Comparison of ENCODE assay signal across 8 cellular contexts in the genomic region with DNA sequence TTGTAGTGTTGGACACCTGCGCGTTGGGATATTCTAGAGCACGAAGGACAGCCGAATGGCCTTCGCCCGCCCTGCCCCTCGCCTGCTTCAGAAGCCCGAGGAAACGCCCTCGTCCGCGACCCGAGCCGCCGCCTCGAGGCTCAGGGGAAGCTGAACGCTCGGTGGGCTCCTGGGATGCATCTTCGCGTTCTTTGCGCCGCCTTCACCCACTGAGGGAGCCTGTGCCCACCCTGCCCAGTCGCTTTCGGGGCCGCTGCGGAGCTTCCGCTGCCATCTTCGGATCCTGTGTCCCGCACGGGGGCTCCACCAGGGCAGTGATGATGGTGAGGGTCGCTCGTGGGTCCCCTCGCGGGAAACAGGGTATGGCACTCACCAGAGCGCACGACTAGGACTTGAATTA.
DNase-seq lines count a peak whose midpoint lies in the region; ATAC-seq, FAIRE-seq and TF ChIP-seq lines count a peak whose summit lies in the region.
"Not testable (repeated sequence)": the region's sequence is repeated elsewhere in the genome, so short reads cannot be mapped to it uniquely, and the experiment has no call there.

No MANE protein-coding gene starts in this region.

- H3K27me3 ChIP-seq in astrocyte (ENCODE audit: insufficient read depth, low read length); skeletal muscle satellite cell (ENCODE audit: control insufficient read depth, insufficient read depth, low read length): not testable (repeated sequence)
- H3K27me3 ChIP-seq in esophagus squamous epithelium (peaks cover 0 to 37% (median 0%) of the 10 kb centered on the region in 4 donors), left lung (peaks cover 0 to 29% of the 10 kb centered on the region in 2 donors)

- peak overlapping the region; percentile 18; the same call in 1 of the 2 replicates for H3K4me3 ChIP-seq in AG04449 (ENCODE audit: low read depth, low read length)
- H3K4me3 ChIP-seq in astrocyte (ENCODE audit: insufficient read depth, low read depth, low read length) = not testable (repeated sequence)
- H3K4me3 ChIP-seq in esophagus squamous epithelium = peak overlapping the region in 3 of 4 donors; percentile 16 to 53 (median 27)
- peak overlapping the region in 1 of 2 donors; percentile 17 for H3K4me3 ChIP-seq in left lung
- H3K4me3 ChIP-seq in skeletal muscle satellite cell (ENCODE audit: low read length) = peak overlapping the region; percentile 45

- not testable (repeated sequence) for H3K4me1 Mint-ChIP-seq in T-helper 1 cell treated with Interleukin-12 subunit alpha and Interleukin-12 subunit beta and Interleukin-4 antibody, amounts not matched to agents 30 μg/mL and 1 μg/mL, for 36 hours (ENCODE audit: low read depth); activated T-cell treated with anti-CD3 and anti-CD28 coated beads, Interleukin-2, amount 50 U/mL, for 4 hours (ENCODE audit: low read depth); astrocyte (ENCODE audit: low read depth, unreplicated experiment)

- not testable (repeated sequence) for H3K9me3 Mint-ChIP-seq in T-helper 1 cell treated with Interleukin-12 subunit alpha and Interleukin-12 subunit beta and Interleukin-4 antibody, amounts not matched to agents 30 μg/mL and 1 μg/mL, for 36 hours; activated T-cell treated with anti-CD3 and anti-CD28 coated beads, Interleukin-2, amount 50 U/mL, for 4 hours; astrocyte (ENCODE audit: unreplicated experiment)

- not testable (repeated sequence) for H3K9ac ChIP-seq in astrocyte (ENCODE audit: low read length); skeletal muscle satellite cell (ENCODE audit: low read depth, low read length)

- H3K36me3 Mint-ChIP-seq in T-helper 1 cell treated with Interleukin-12 subunit alpha and Interleukin-12 subunit beta and Interleukin-4 antibody, amounts not matched to agents 30 μg/mL and 1 μg/mL, for 36 hours (ENCODE audit: low read depth); activated T-cell treated with anti-CD3 and anti-CD28 coated beads, Interleukin-2, amount 50 U/mL, for 4 hours (ENCODE audit: insufficient read depth); astrocyte (ENCODE audit: low read depth, unreplicated experiment): not testable (repeated sequence)

- not testable (repeated sequence) for H3K79me2 ChIP-seq in astrocyte (ENCODE audit: insufficient read depth, low read length)

- intact Hi-C loops in esophagus squamous epithelium (cut with DNase I); left lung (cut with DNase I): not testable (repeated sequence)

- H3K4me2 ChIP-seq in astrocyte (ENCODE audit: low read length) (peak overlapping the region; percentile 68), skeletal muscle satellite cell (ENCODE audit: low read length) (peak overlapping the region; percentile 72)

- H3K4me3 Mint-ChIP-seq in T-helper 1 cell treated with Interleukin-12 subunit alpha and Interleukin-12 subunit beta and Interleukin-4 antibody, amounts not matched to agents 30 μg/mL and 1 μg/mL, for 36 hours = peak overlapping the region; percentile 42
- H3K4me3 Mint-ChIP-seq in activated T-cell treated with anti-CD3 and anti-CD28 coated beads, Interleukin-2, amount 50 U/mL, for 4 hours = peak overlapping the region; percentile 56
- not testable (repeated sequence) for H3K4me3 Mint-ChIP-seq in astrocyte (ENCODE audit: unreplicated experiment)

- peaks cover 21% of the 10 kb centered on the region for H3K27me3 Mint-ChIP-seq in T-helper 1 cell treated with Interleukin-12 subunit alpha and Interleukin-12 subunit beta and Interleukin-4 antibody, amounts not matched to agents 30 μg/mL and 1 μg/mL, for 36 hours (ENCODE audit: low read depth)
- H3K27me3 Mint-ChIP-seq in activated T-cell treated with anti-CD3 and anti-CD28 coated beads, Interleukin-2, amount 50 U/mL, for 4 hours (ENCODE audit: low read depth); astrocyte (ENCODE audit: low read depth, unreplicated experiment): not testable (repeated sequence)

- TF ChIP-seq POLR2A in esophagus squamous epithelium (IDR thresholded peaks at IDR 0.05) = not testable (repeated sequence)

- not testable (repeated sequence) for TF ChIP-seq CTCF in AG04449 (IDR thresholded peaks at IDR 0.05; ENCODE audit: insufficient read depth, low read length, missing control alignments); astrocyte (IDR thresholded peaks at IDR 0.05; ENCODE audit: insufficient read depth, low read depth, low read length); esophagus squamous epithelium (IDR thresholded peaks at IDR 0.05); left lung (IDR thresholded peaks at IDR 0.05)

- WGBS in esophagus squamous epithelium, 2 donors = no CpG with 5 or more reads among the region's 36 CpGs

- H3K27ac ChIP-seq in astrocyte (ENCODE audit: low read depth, low read length); esophagus squamous epithelium; left lung: not testable (repeated sequence)

- CTCF ChIA-PET in AG04449 (lab: Yijun Ruan, JAX) = not testable (repeated sequence)

- H4K20me1 ChIP-seq in astrocyte (ENCODE audit: insufficient read depth, low read length) = not testable (repeated sequence)

- not testable (repeated sequence) for H3K9me3 ChIP-seq in astrocyte (ENCODE audit: insufficient read depth, low read depth, low read length); esophagus squamous epithelium; left lung; skeletal muscle satellite cell (replicated peaks; ENCODE audit: low read length)

- not testable (repeated sequence) for DNase-seq in AG04449 (ENCODE audit: low read depth, low spot score); activated T-cell treated with anti-CD3 and anti-CD28 coated beads, Interleukin-2, amount 50 U/mL, for 4 hours; astrocyte (ENCODE audit: low read depth); esophagus squamous epithelium (lab: John Stamatoyannopoulos, UW)
- DNase-seq in left lung = peak in 1 of 2 donors; percentile 45

- not testable (repeated sequence) for H3K4me1 ChIP-seq in astrocyte (ENCODE audit: insufficient read depth, low read length); esophagus squamous epithelium; left lung; skeletal muscle satellite cell (ENCODE audit: control insufficient read depth, insufficient read depth, low read length)

- POLR2A ChIA-PET in AG04449 (lab: Yijun Ruan, JAX) = not testable (repeated sequence)

- FAIRE-seq in astrocyte (lab: Jason Lieb, UNC) = not testable (repeated sequence)

- peak overlapping the region; percentile 41 for H2AFZ ChIP-seq in astrocyte (ENCODE audit: low read depth, low read length)

- ATAC-seq in GM18498 (IDR thresholded peaks at IDR 0.05; ENCODE audit: unreplicated experiment) (peak; percentile 4), left lung (peak; percentile 39)
- peak; percentile 32 to 37 for ATAC-seq in activated T-cell treated with anti-CD3 and anti-CD28 coated beads, Interleukin-2, amount 50 U/mL, for 4 hours

- H3K27ac Mint-ChIP-seq in T-helper 1 cell treated with Interleukin-12 subunit alpha and Interleukin-12 subunit beta and Interleukin-4 antibody, amounts not matched to agents 30 μg/mL and 1 μg/mL, for 36 hours; astrocyte (ENCODE audit: unreplicated experiment): not testable (repeated sequence)

- H3K36me3 ChIP-seq in astrocyte (ENCODE audit: insufficient read depth, low read length); esophagus squamous epithelium; left lung; skeletal muscle satellite cell (ENCODE audit: insufficient read depth, low read length): not testable (repeated sequence)
